Comparison of ENCODE assay signal across 9 cellular contexts in the genomic region with DNA sequence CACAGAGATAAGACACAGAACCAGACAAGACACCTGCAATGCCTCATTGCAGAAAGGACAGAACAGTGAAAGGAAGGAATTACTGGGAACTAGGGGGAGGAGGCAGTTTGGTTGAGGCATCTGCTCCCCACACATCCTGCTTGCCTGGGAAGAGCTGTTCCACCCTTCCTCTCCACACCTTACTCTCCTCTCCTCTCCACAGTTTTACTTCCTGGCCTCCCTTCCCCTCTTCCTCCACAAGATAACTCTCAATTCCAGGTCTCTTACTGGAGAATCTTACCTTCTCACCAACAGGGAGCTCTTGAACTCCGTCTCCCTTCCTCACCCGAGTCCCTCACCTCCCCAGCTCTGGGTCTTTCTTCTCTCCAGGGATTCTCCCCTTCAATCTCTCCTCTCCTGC. TPM values are rescaled to one million over a fixed set of nuclear protein-coding genes. Genes with fewer than 3 reads are reported as not detected.
DNase-seq lines count a peak whose midpoint lies in the region; ATAC-seq, FAIRE-seq and TF ChIP-seq lines count a peak whose summit lies in the region.
"Had no signal": no experiment of that assay in that cellular context is flagged by ENCODE, and none has a peak within 500 bp of the region (broad histone marks: within the 10 kb centered on the region; RNA-seq: fewer than 3 reads in every experiment).

No MANE protein-coding gene starts in this region.

- H4K20me1 ChIP-seq in PC-9 (ENCODE audit: insufficient read depth) (0 out of 2 replicates have a peak, but pooled peaks cover 3% of the 10 kb centered on the region), hepatocyte (ENCODE audit: insufficient read depth, poor library complexity, severe bottlenecking) (peaks cover 3% of the 10 kb centered on the region)

- H3F3A ChIP-seq in PC-9 (ENCODE audit: insufficient read depth, low read depth): peaks cover 81% of the 10 kb centered on the region

- no peaks in the 10 kb centered on the region for H3K9me2 ChIP-seq in PC-9 (ENCODE audit: insufficient read depth)
- no peaks in the 10 kb centered on the region for H3K9me2 ChIP-seq in hepatocyte (replicated peaks; ENCODE audit: insufficient read depth)

- no peak for FAIRE-seq in A549 (lab: Jason Lieb, UNC)

- POLR2A ChIA-PET in A549 (lab: Yijun Ruan, JAX) (no interaction called here), PC-9 (lab: Charles Lee; ENCODE audit: unreplicated experiment) (interaction anchor here (0.6 to 0.7 kb wide), 4 partner anchors 8 to 393 kb away, joined by 3 to 9 read pairs (median 3); no protein-coding TSS in a partner anchor)

- no peaks in the 10 kb centered on the region for H3K9me3 ChIP-seq in A549
- no peaks in the 10 kb centered on the region for H3K9me3 ChIP-seq in PC-9 (ENCODE audit: insufficient read depth, low read depth)
- H3K9me3 ChIP-seq in hepatocyte (ENCODE audit: low read depth): no peaks in the 10 kb centered on the region
- H3K9me3 ChIP-seq: gastrocnemius medialis, MG63 had no signal

- no peak for ATAC-seq in A549
- no peak for ATAC-seq in GM19467 (IDR thresholded peaks at IDR 0.05; ENCODE audit: unreplicated experiment)
- ATAC-seq: gastrocnemius medialis had no signal

- no peak for DNase-seq in A549 (ENCODE audit: low read depth in 1 of 2, low spot score in 1 of 2)
- DNase-seq in PC-9: no peak
- no peak for DNase-seq in hepatocyte (ENCODE audit: low spot score)
- no peak for DNase-seq in medulla oblongata (ENCODE audit: extremely low spot score)
- DNase-seq in NCI-H524 treated with DMSO at 0.1 percent for 48 hours (lab: John Stamatoyannopoulos, UW): no peak
- DNase-seq: DMS153, gastrocnemius medialis, MG63 had no signal

- no peak for TF ChIP-seq CTCF in A549 (IDR thresholded peaks at IDR 0.05)
- TF ChIP-seq CTCF in PC-9 (conservative IDR thresholded peaks at IDR 0.05): no peak
- no peak for TF ChIP-seq CTCF in hepatocyte (IDR thresholded peaks at IDR 0.05; ENCODE audit: poor library complexity)

- H3K4me2 ChIP-seq in A549 (peak overlapping the region; percentile 99), PC-9 (peak overlapping the region; percentile 92), hepatocyte (peak overlapping the region; percentile 96)

- no peak for TF ChIP-seq POLR2A in A549 (IDR thresholded peaks at IDR 0.05; ENCODE audit: low read length)

- peak overlapping the region; percentile 94 to 99 for H3K27ac ChIP-seq in A549
- H3K27ac ChIP-seq in PC-9: peak overlapping the region; percentile 89; the same call in 1 of the 2 replicates
- peak overlapping the region; percentile 99 for H3K27ac ChIP-seq in hepatocyte

- BruUV-seq in PC-9 (replicated peaks; lab: Mats Ljungman, UMichigan): no TSS peak

- H2AFZ ChIP-seq in PC-9 (no peak overlapping the region), hepatocyte (no peak overlapping the region)

- H3K79me2 ChIP-seq in PC-9 (ENCODE audit: low read depth): peaks cover 82% of the 10 kb centered on the region
- peaks cover 49% of the 10 kb centered on the region for H3K79me2 ChIP-seq in hepatocyte

- intact Hi-C loops in PC-9 (cut with micrococcal nuclease; ENCODE audit: unreplicated experiment): loop anchor here (1.0 to 5.0 kb wide), 6 partner anchors 7 to 428 kb away; a partner anchor contains a TSS

- no peak for TF ChIP-seq EP300 in A549 (IDR thresholded peaks at IDR 0.05)

- no peak for TF ChIP-seq RAD21 in A549 (conservative IDR thresholded peaks at IDR 0.05 in 1 of 2, IDR thresholded peaks at IDR 0.05 in 1 of 2)

- H3K36me3 ChIP-seq in PC-9 (ENCODE audit: low read depth) (peaks cover 37% of the 10 kb centered on the region), hepatocyte (replicated peaks; ENCODE audit: insufficient read depth, low read depth) (no peaks in the 10 kb centered on the region)

- CTCF ChIA-PET in A549 (lab: Yijun Ruan, JAX) (no interaction called here), PC-9 (lab: Charles Lee) (no interaction called here)

- H3K27me3 ChIP-seq in PC-9 (ENCODE audit: insufficient read depth, low read depth) (no peaks in the 10 kb centered on the region), hepatocyte (no peaks in the 10 kb centered on the region)
- H3K27me3 ChIP-seq: gastrocnemius medialis, MG63 had no signal

- H3K4me1 ChIP-seq in A549 (peaks cover 50% of the 10 kb centered on the region), PC-9 (replicated peaks; ENCODE audit: insufficient read depth) (peaks cover 65% of the 10 kb centered on the region), hepatocyte (ENCODE audit: insufficient read depth) (peaks cover 14% of the 10 kb centered on the region)

- 93% methylated on average over 2 of the region's 2 CpGs for WGBS in A549 (ENCODE audit: missing lambda C conversion rate)
- WGBS in hepatocyte (ENCODE audit: low lambda C conversion rate, missing lambda C conversion rate): 84% methylated on average over 2 of the region's 2 CpGs

- H3K4me3 ChIP-seq in A549 (no peak overlapping the region; the same call in 1 of the 3 replicates), PC-9 (peak overlapping the region; percentile 99), hepatocyte (no peak overlapping the region)

TF ChIP-seq in A549, 52 proteins besides CTCF, POLR2A, EP300 and RAD21 (continues in another document):
- TF ChIP-seq NPAS2 (CRISPR knock-in tag; IDR thresholded peaks at IDR 0.05; ENCODE audit: borderline replicate concordance) (no peak), HOXB13 (CRISPR knock-in tag; IDR thresholded peaks at IDR 0.05; ENCODE audit: low read depth) (no peak), KDM5A (IDR thresholded peaks at IDR 0.05) (no peak), TP53 (CRISPR knock-in tag; IDR thresholded peaks at IDR 0.05) (no peak), HOXA7 (CRISPR knock-in tag; IDR thresholded peaks at IDR 0.05) (no peak)
- TF ChIP-seq, protein P1, sequence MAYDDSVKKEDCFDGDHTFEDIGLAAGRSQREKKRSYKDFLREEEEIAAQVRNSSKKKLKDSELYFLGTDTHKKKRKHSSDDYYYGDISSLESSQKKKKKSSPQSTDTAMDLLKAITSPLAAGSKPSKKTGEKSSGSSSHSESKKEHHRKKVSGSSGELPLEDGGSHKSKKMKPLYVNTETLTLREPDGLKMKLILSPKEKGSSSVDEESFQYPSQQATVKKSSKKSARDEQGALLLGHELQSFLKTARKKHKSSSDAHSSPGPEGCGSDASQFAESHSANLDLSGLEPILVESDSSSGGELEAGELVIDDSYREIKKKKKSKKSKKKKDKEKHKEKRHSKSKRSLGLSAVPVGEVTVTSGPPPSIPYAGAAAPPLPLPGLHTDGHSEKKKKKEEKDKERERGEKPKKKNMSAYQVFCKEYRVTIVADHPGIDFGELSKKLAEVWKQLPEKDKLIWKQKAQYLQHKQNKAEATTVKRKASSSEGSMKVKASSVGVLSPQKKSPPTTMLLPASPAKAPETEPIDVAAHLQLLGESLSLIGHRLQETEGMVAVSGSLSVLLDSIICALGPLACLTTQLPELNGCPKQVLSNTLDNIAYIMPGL (CRISPR knock-in tag; IDR thresholded peaks at IDR 0.05; ENCODE audit: borderline replicate concordance): no peak
- TF ChIP-seq, protein P2, sequence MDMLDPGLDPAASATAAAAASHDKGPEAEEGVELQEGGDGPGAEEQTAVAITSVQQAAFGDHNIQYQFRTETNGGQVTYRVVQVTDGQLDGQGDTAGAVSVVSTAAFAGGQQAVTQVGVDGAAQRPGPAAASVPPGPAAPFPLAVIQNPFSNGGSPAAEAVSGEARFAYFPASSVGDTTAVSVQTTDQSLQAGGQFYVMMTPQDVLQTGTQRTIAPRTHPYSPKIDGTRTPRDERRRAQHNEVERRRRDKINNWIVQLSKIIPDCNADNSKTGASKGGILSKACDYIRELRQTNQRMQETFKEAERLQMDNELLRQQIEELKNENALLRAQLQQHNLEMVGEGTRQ (IDR thresholded peaks at IDR 0.05): no peak

RNA-seq across cellular contexts. Expression of a gene that starts 2.1 kb away (rescaled TPM):
- polyA plus RNA-seq in A549 (2011; rRNA removed) (124 and 147 TPM in 2 replicates), A549 (2017; fragmentation: RNase III; extraction: RNeasy Plus Mini Kit Qiagen cat#74134 plus additional on column Dnase treatment) (96.6 to 105 TPM (median 104 TPM) in 3 replicates), hepatocyte (175 and 185 TPM in 2 replicates)
- polyA plus RNA-seq in A549 (2012; cell fraction: cytosol; rRNA removed): 138 and 175 TPM in 2 replicates
- polyA plus RNA-seq in A549 (2012; cell fraction: nucleus; rRNA removed): 148 and 157 TPM in 2 replicates
- 90.1 and 90.3 TPM in 2 replicates for polyA minus RNA-seq in A549 (2011; rRNA and poly(A)+ RNA removed)
- total RNA-seq in PC-9 (2021) (131 TPM in 2 replicates), hepatocyte (90.8 and 92.4 TPM in 2 replicates)

RNA-seq across cellular contexts. Expression of a gene that starts 6.9 kb away (rescaled TPM):
- polyA plus RNA-seq in A549 (2011; rRNA removed) (73.8 and 91.5 TPM in 2 replicates), A549 (2017; fragmentation: RNase III; extraction: RNeasy Plus Mini Kit Qiagen cat#74134 plus additional on column Dnase treatment) (106 to 141 TPM (median 116 TPM) in 3 replicates), hepatocyte (19.7 and 21.5 TPM in 2 replicates)
- 287 and 317 TPM in 2 replicates for polyA plus RNA-seq in A549 (2012; cell fraction: cytosol; rRNA removed)
- polyA plus RNA-seq in A549 (2012; cell fraction: nucleus; rRNA removed): 359 and 455 TPM in 2 replicates
- 147 and 162 TPM in 2 replicates for polyA minus RNA-seq in A549 (2011; rRNA and poly(A)+ RNA removed)
- total RNA-seq in PC-9 (2021) (180 and 229 TPM in 2 replicates), hepatocyte (12.2 and 13.6 TPM in 2 replicates)

RNA-seq across cellular contexts. Expression of a gene that starts 23.9 kb away (rescaled TPM):
- polyA plus RNA-seq in A549 (2011; rRNA removed) (33.9 and 40.4 TPM in 2 replicates), A549 (2017; fragmentation: RNase III; extraction: RNeasy Plus Mini Kit Qiagen cat#74134 plus additional on column Dnase treatment) (21.8 to 26.0 TPM (median 23.4 TPM) in 3 replicates), hepatocyte (68.3 and 70.4 TPM in 2 replicates)
- polyA plus RNA-seq in A549 (2012; cell fraction: cytosol; rRNA removed): 20.2 TPM in 2 replicates
- polyA plus RNA-seq in A549 (2012; cell fraction: nucleus; rRNA removed): 11.0 and 15.1 TPM in 2 replicates
- 22.2 and 23.1 TPM in 2 replicates for polyA minus RNA-seq in A549 (2011; rRNA and poly(A)+ RNA removed)
- total RNA-seq in PC-9 (2021) (54.8 and 56.0 TPM in 2 replicates), hepatocyte (58.6 and 60.6 TPM in 2 replicates)

RNA-seq across cellular contexts. Expression of a gene that starts 24.0 kb away (rescaled TPM):
- polyA plus RNA-seq in A549 (2011; rRNA removed) (6.5 and 10.4 TPM in 2 replicates), A549 (2017; fragmentation: RNase III; extraction: RNeasy Plus Mini Kit Qiagen cat#74134 plus additional on column Dnase treatment) (6.1 to 7.4 TPM (median 7.3 TPM) in 3 replicates), hepatocyte (13.8 and 14.8 TPM in 2 replicates)
- 5.1 and 6.9 TPM in 2 replicates for polyA plus RNA-seq in A549 (2012; cell fraction: cytosol; rRNA removed)
- 30.4 and 35.8 TPM in 2 replicates for polyA plus RNA-seq in A549 (2012; cell fraction: nucleus; rRNA removed)
- 38.9 and 42.4 TPM in 2 replicates for polyA minus RNA-seq in A549 (2011; rRNA and poly(A)+ RNA removed)
- total RNA-seq in PC-9 (2021) (71.6 and 76.1 TPM in 2 replicates), hepatocyte (13.7 and 18.8 TPM in 2 replicates)

RNA-seq across cellular contexts. Expression of a gene that starts 28.1 kb away (rescaled TPM):
- polyA plus RNA-seq in A549 (2011; rRNA removed): not detected in 2 replicates
- polyA plus RNA-seq in A549 (2012; cell fraction: cytosol; rRNA removed): 0.04 TPM in 1 of 2 replicates, not detected in the other
- polyA plus RNA-seq in A549 (2012; cell fraction: nucleus; rRNA removed): not detected in 2 replicates
- polyA plus RNA-seq in A549 (2017; fragmentation: RNase III; extraction: RNeasy Plus Mini Kit Qiagen cat#74134 plus additional on column Dnase treatment): not detected in 3 replicates
- not detected in 2 replicates for polyA minus RNA-seq in A549 (2011; rRNA and poly(A)+ RNA removed)
- 0.76 and 1.6 TPM in 2 replicates for total RNA-seq in PC-9 (2021)
- total RNA-seq in hepatocyte: not detected in 2 replicates
- 0.16 and 0.54 TPM in 2 replicates for polyA plus RNA-seq in hepatocyte
- total RNA-seq: gastrocnemius medialis had no signal

Comparison
In these comparisons a context has a peak if more than half of its experiments do, and no peak if none do; other contexts are left out.
1. RNA of a gene that starts 6.9 kb away (total RNA-seq): 180 to 229 TPM in PC-9; 12.2 to 13.6 TPM in hepatocyte; every median in the first group is over 10 times any median in the second.
2. Peak in every context shown above with its lines, with median percentiles within 50 percentile points of each other: H3K27ac ChIP-seq and H3K4me2 ChIP-seq.